ENCODE assay signal across 1 cellular context in the genomic region with DNA sequence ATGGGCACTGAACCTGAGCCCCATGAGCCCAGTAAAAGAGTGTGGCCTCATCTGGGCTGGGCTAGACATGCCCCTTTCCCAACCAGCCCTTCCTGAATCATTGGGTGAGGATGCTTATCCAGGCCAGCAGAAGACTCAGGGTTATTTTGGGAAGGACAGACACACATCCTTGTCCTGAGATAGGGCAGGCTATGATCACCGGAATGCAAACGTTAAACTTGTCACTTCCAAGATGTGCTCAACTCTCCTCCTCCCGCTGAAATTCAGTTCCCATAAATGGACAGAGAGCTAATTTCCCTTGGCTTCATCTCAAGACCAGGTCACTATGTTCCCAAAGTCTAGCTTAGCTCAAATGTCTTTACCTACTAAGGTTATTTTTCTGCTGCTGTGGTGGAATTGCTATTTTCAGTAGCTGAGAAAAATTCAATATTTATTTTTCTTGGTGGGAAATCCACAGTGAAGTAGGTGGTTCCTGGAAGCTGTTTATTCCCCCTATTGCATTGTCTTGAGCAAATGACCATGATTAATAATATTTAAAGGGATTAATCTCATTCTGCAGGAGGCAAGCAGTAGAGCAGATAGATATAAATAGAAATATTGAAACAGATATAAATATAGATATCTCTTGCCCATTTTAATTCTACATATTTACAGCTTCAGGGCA.
TF ChIP-seq lines count a peak whose summit lies in the region.

No MANE protein-coding gene starts in this region.

TF ChIP-seq in SK-N-SH treated with all-trans-retinoic acid at 6 μM for 48 hours, 23 proteins besides CTCF, POLR2A, EP300 and RAD21:
- TF ChIP-seq ZC3H10 (CRISPR knock-in tag; IDR thresholded peaks at IDR 0.05) (peak; percentile 14; the same call in 1 of the 2 replicates), TCF4 (CRISPR knock-in tag; IDR thresholded peaks at IDR 0.05; ENCODE audit: borderline replicate concordance) (no peak)
TF ChIP-seq in SK-N-SH treated with all-trans-retinoic acid at 6 μM for 48 hours: peak in this region for 1.
